Comparison of ENCODE assay signal across 31 cellular contexts in genomic region chr1:119251751-119252150, GRCh38.
"Had no signal": no experiment of that assay in that cellular context is flagged by ENCODE, and none has a peak within 500 bp of the region (broad histone marks: within the 10 kb centered on the region; RNA-seq: fewer than 3 reads in every experiment).

No MANE protein-coding gene starts in this region.

- ATAC-seq: activated CD8-positive, alpha-beta T cell treated with anti-CD3 and anti-CD28 coated beads for 36 hours; activated T-cell treated with anti-CD3 and anti-CD28 coated beads, Interleukin-2, amount 50 U/mL, for 4 hours; activated T-helper 17 cell treated with anti-CD3 and anti-CD28 coated beads, Interleukin-2, amount 50 U/mL, for 72 hours; effector memory CD8-positive, alpha-beta T cell; gastroesophageal sphincter; heart right ventricle; WTC11 had no signal

- H3K27ac ChIP-seq: brain microvascular endothelial cell, epithelial cell of prostate, esophagus squamous epithelium, gastroesophageal sphincter, heart right ventricle, VCaP had no signal

- H3K36me3 ChIP-seq: brain microvascular endothelial cell, esophagus squamous epithelium, gastroesophageal sphincter, heart right ventricle had no signal

- H3K9me3 ChIP-seq: esophagus squamous epithelium, gastroesophageal sphincter, heart right ventricle had no signal

- FAIRE-seq: astrocyte, colon, TTC549 had no signal

- H3K4me1 ChIP-seq: gastroesophageal sphincter, heart right ventricle had no signal

- H3K4me3 ChIP-seq: esophagus squamous epithelium, gastroesophageal sphincter, heart right ventricle had no signal

- DNase-seq: activated CD4-positive, alpha-beta T cell treated with anti-CD3 and anti-CD28 coated beads for 1 hour; activated CD4-positive, alpha-beta T cell treated with anti-CD3 and anti-CD28 coated beads for 4 hours; activated CD4-positive, alpha-beta T cell treated with anti-CD3 and anti-CD28 coated beads, Interleukin-2, amount 10 ng/mL, durations not matched to agents 7 days and 5 days; activated CD4-positive, alpha-beta T cell treated with anti-CD3 and anti-CD28 coated beads, Interleukin-2, amount 50 U/mL, for 4 hours; activated CD8-positive, alpha-beta memory T cell treated with anti-CD3 and anti-CD28 coated beads for 24 hours; activated CD8-positive, alpha-beta T cell treated with anti-CD3 and anti-CD28 coated beads for 36 hours; activated effector memory CD4-positive, alpha-beta T cell treated with Interleukin-2 at 50 U/mL for 16 hours; activated gamma-delta T cell treated with Interleukin-2 at 50 U/mL for 16 hours; activated naive CD4-positive, alpha-beta T cell treated with anti-CD3 and anti-CD28 coated beads, Interleukin-2, amount 50 U/mL, for 16 hours; activated naive CD4-positive, alpha-beta T cell treated with Interleukin-2 at 50 U/mL for 16 hours; activated T-cell treated with anti-CD3 and anti-CD28 coated beads, Interleukin-2, amount 50 U/mL, for 4 hours; amniotic stem cell; anterior cingulate cortex; brain microvascular endothelial cell; caudate nucleus; cortex of kidney; dermis blood vessel endothelial cell; effector CD4-positive, alpha-beta T cell; effector memory CD8-positive, alpha-beta T cell; esophagus squamous epithelium; foreskin melanocyte; heart right ventricle; T-helper 2 cell had no signal

- H3K27me3 ChIP-seq: brain microvascular endothelial cell, esophagus squamous epithelium, gastroesophageal sphincter, heart right ventricle had no signal
